25 cellular contexts compared by ENCODE assay signal in genomic region chr12:52767427-52767826, GRCh38.
A peak's percentile ranks its signal among the peaks of the same experiment; 100 is the strongest.
DNase-seq lines count a peak whose midpoint lies in the region; ATAC-seq and TF ChIP-seq lines count a peak whose summit lies in the region.
"Had no signal": no experiment of that assay in that cellular context is flagged by ENCODE, and none has a peak within 500 bp of the region (broad histone marks: within the 10 kb centered on the region; RNA-seq: fewer than 3 reads in every experiment).

No MANE protein-coding gene starts in this region.

- no peaks in the 10 kb centered on the region for H3K36me3 Mint-ChIP-seq in nephron progenitor cell (ENCODE audit: low read depth)
- H3K36me3 Mint-ChIP-seq: CD14-positive monocyte; CD4-positive, alpha-beta memory T cell; CD4-positive, CD25-positive, alpha-beta regulatory T cell; CD8-positive, alpha-beta memory T cell; CD8-positive, alpha-beta T cell had no signal

- peak overlapping the region; percentile 20 for H3K27ac Mint-ChIP-seq in nephron progenitor cell
- H3K27ac Mint-ChIP-seq: B cell; CD14-positive monocyte; CD4-positive, alpha-beta memory T cell; CD4-positive, alpha-beta T cell; CD4-positive, CD25-positive, alpha-beta regulatory T cell; CD8-positive, alpha-beta memory T cell; CD8-positive, alpha-beta T cell had no signal

- H3K4me3 Mint-ChIP-seq in nephron progenitor cell: no peak overlapping the region
- H3K4me3 Mint-ChIP-seq: B cell; CD14-positive monocyte; CD4-positive, alpha-beta memory T cell; CD4-positive, alpha-beta T cell; CD4-positive, CD25-positive, alpha-beta regulatory T cell; CD8-positive, alpha-beta memory T cell; CD8-positive, alpha-beta T cell had no signal

- no peak for ATAC-seq in GM18867 (IDR thresholded peaks at IDR 0.05; ENCODE audit: unreplicated experiment)
- ATAC-seq: A549; CD8-positive, alpha-beta T cell had no signal

- H3K4me1 Mint-ChIP-seq in nephron progenitor cell: peaks cover 29% of the 10 kb centered on the region
- H3K4me1 Mint-ChIP-seq: B cell; CD14-positive monocyte; CD4-positive, alpha-beta memory T cell; CD8-positive, alpha-beta memory T cell had no signal

- peaks cover 9% of the 10 kb centered on the region for H3K9me3 Mint-ChIP-seq in nephron progenitor cell
- H3K9me3 Mint-ChIP-seq: CD4-positive, alpha-beta T cell; CD8-positive, alpha-beta T cell had no signal

- H3K27me3 Mint-ChIP-seq in nephron progenitor cell (ENCODE audit: low read depth, poor library complexity): peaks cover 6% of the 10 kb centered on the region
- H3K27me3 Mint-ChIP-seq: CD4-positive, CD25-positive, alpha-beta regulatory T cell had no signal

- TF ChIP-seq CTCF in nephron progenitor cell (IDR thresholded peaks at IDR 0.05): no peak

- no peak for DNase-seq in nephron progenitor cell
- DNase-seq: 8988T; ACHN; AML-193; BE2C; C1 segment of cervical spinal cord; Caco-2; Calu3; CD4-positive, alpha-beta memory T cell; CD4-positive, alpha-beta T cell; CD4-positive, CD25-positive, alpha-beta regulatory T cell; CD8-positive, alpha-beta memory T cell; CD8-positive, alpha-beta T cell; COR-L47; DMS 273 treated with DMSO at 0.1 percent for 48 hours; DMS153; DMS53; DMS79; DMS79 treated with DMSO at 0.1 percent for 48 hours; DND-41; EL had no signal
